In genomic region chr3:160200328-160200727, GRCh38 we compare ENCODE assay signal across 13 cellular contexts. TPM values are rescaled to one million over a fixed set of nuclear protein-coding genes. Genes with fewer than 3 reads are reported as not detected.
DNase-seq lines count a peak whose midpoint lies in the region; ATAC-seq and TF ChIP-seq lines count a peak whose summit lies in the region.
"Had no signal": no experiment of that assay in that cellular context is flagged by ENCODE, and none has a peak within 500 bp of the region (broad histone marks: within the 10 kb centered on the region; RNA-seq: fewer than 3 reads in every experiment).

No MANE protein-coding gene starts in this region.

- H3K4me3 ChIP-seq in fibroblast of mammary gland (ENCODE audit: control insufficient read depth, low read depth, low read length) (no peak overlapping the region), Peyer's patch (no peak overlapping the region)
- H3K4me3 ChIP-seq: suprapubic skin had no signal

- no peaks in the 10 kb centered on the region for H3K36me3 ChIP-seq in Peyer's patch
- H3K36me3 ChIP-seq: suprapubic skin had no signal

- H3K27ac ChIP-seq in Peyer's patch = no peak overlapping the region
- H3K27ac ChIP-seq: HL-60, suprapubic skin had no signal

- no peaks in the 10 kb centered on the region for H3K27me3 ChIP-seq in Peyer's patch
- H3K27me3 ChIP-seq: suprapubic skin had no signal

- DNase-seq in NCI-H345 (lab: John Stamatoyannopoulos, UW) (peak; percentile 80), fibroblast of mammary gland (ENCODE audit: low read depth) (peak; percentile 30), Peyer's patch (no peak)
- no peak for DNase-seq in effector CD4-positive, alpha-beta T cell
- DNase-seq: activated CD8-positive, alpha-beta memory T cell treated with anti-CD3 and anti-CD28 coated beads, Interleukin-2, amount 50 U/mL, for 48 hours; Karpas-422 had no signal

- H3K4me1 ChIP-seq in Peyer's patch = no peaks in the 10 kb centered on the region
- H3K4me1 ChIP-seq: suprapubic skin had no signal

- H3K9me3 ChIP-seq in Peyer's patch = no peaks in the 10 kb centered on the region
- H3K9me3 ChIP-seq: suprapubic skin had no signal

- ATAC-seq in GM19395 (IDR thresholded peaks at IDR 0.05; ENCODE audit: unreplicated experiment) (peak; percentile 58), HG03457 (IDR thresholded peaks at IDR 0.05; ENCODE audit: unreplicated experiment) (peak; percentile 80), HG03442 (IDR thresholded peaks at IDR 0.05; ENCODE audit: unreplicated experiment) (no peak), GM21390 (IDR thresholded peaks at IDR 0.05; ENCODE audit: unreplicated experiment) (no peak)
- ATAC-seq: WTC11 had no signal

- no peak for TF ChIP-seq POLR2A in Peyer's patch (IDR thresholded peaks at IDR 0.05)

- TF ChIP-seq CTCF in fibroblast of mammary gland (conservative IDR thresholded peaks at IDR 0.05; ENCODE audit: control insufficient read depth, insufficient read depth, low read depth, low read length) = no peak
- no peak for TF ChIP-seq CTCF in Peyer's patch (IDR thresholded peaks at IDR 0.05)

RNA-seq across cellular contexts. Expression of gene C3orf80, which starts 24.9 kb away (rescaled TPM):
- under 1 TPM in 2 of 4 donors, not detected in 2; 0.57 to 0.88 TPM for total RNA-seq in Peyer's patch

Comparison
In these comparisons a context has a peak if more than half of its experiments do, and no peak if none do; other contexts are left out.
1. ATAC-seq: peak in GM19395 (single experiment) and HG03457 (single experiment); none in HG03442 (single experiment) and GM21390 (single experiment).
2. DNase-seq: peak in NCI-H345 (single experiment) and fibroblast of mammary gland (single experiment); none in effector CD4-positive, alpha-beta T cell (single experiment) and Peyer's patch (0 of 3).